In genomic region chr17:77535435-77535834, GRCh38 we compare ENCODE assay signal across 1 cellular context.
TF ChIP-seq lines count a peak whose summit lies in the region.

No MANE protein-coding gene starts in this region.

TF ChIP-seq in HEK293, 187 proteins besides CTCF, POLR2A, EP300 and RAD21 (continued from another document):
- TF ChIP-seq AEBP2 (tag by site-specific recombination; IDR thresholded peaks at IDR 0.05; ENCODE audit: borderline replicate concordance) (no peak), ZNF416 (tag by site-specific recombination; IDR thresholded peaks at IDR 0.05) (no peak), ZNF571 (tag by site-specific recombination; IDR thresholded peaks at IDR 0.05) (no peak), SP7 (tag by site-specific recombination; IDR thresholded peaks at IDR 0.05) (0 out of 2 replicates have a peak, but pooled peaks have one; percentile 11), HIC1 (tag by site-specific recombination; IDR thresholded peaks at IDR 0.05) (no peak), SP2 (tag by site-specific recombination; IDR thresholded peaks at IDR 0.05) (no peak), PBX3 (CRISPR knock-in tag; IDR thresholded peaks at IDR 0.05) (no peak), PRDM1 (tag by site-specific recombination; IDR thresholded peaks at IDR 0.05) (no peak), SCRT2 (tag by site-specific recombination; IDR thresholded peaks at IDR 0.05) (0 out of 2 replicates have a peak, but pooled peaks have one; percentile 13), MZF1 (tag by site-specific recombination; IDR thresholded peaks at IDR 0.05; ENCODE audit: borderline replicate concordance) (no peak), ZNF433 (tag by site-specific recombination; IDR thresholded peaks at IDR 0.05; ENCODE audit: low read depth) (no peak), ZNF670 (tag by site-specific recombination; IDR thresholded peaks at IDR 0.05; ENCODE audit: low read depth) (no peak), ZSCAN16 (tag by site-specific recombination; IDR thresholded peaks at IDR 0.05) (no peak), ATF2 (tag by site-specific recombination; IDR thresholded peaks at IDR 0.05; ENCODE audit: low read depth) (peak; percentile 79), KLF17 (tag by site-specific recombination; IDR thresholded peaks at IDR 0.05) (no peak), ZSCAN23 (tag by site-specific recombination; IDR thresholded peaks at IDR 0.05) (no peak), IKZF3 (tag by site-specific recombination; IDR thresholded peaks at IDR 0.05) (no peak), ZSCAN30 (tag by site-specific recombination; IDR thresholded peaks at IDR 0.05) (no peak), ZBTB17 (tag by site-specific recombination; IDR thresholded peaks at IDR 0.05) (0 out of 2 replicates have a peak, but pooled peaks have one; percentile 28), GLIS1 (tag by site-specific recombination; IDR thresholded peaks at IDR 0.05) (no peak), ZNF24 (tag by site-specific recombination; IDR thresholded peaks at IDR 0.05) (no peak)
TF ChIP-seq in HEK293: peak in this region for 7.
